In the genomic region with DNA sequence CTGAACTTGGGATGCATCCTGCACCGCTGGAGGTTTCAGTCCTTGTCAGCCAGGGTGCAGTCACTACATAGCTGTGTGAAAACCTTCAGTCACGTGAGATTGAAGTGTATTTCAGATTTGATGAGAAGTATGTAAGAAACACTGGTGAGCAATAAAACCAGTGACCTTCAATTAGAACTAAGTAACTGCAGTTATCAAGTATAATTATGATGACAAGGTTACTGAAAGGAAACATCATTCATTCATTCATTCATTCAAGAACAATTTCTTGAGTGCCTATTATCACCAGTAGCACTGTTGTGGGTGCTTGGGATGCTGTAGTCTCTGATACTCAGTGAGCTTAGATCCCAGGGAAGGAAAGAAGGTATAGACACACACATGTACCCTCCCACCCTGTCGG, we compare ENCODE assay signal across 20 cellular contexts. TPM values are rescaled to one million over a fixed set of nuclear protein-coding genes. Genes with fewer than 3 reads are reported as not detected.
DNase-seq lines count a peak whose midpoint lies in the region; ATAC-seq, FAIRE-seq and TF ChIP-seq lines count a peak whose summit lies in the region.
"Had no signal": no experiment of that assay in that cellular context is flagged by ENCODE, and none has a peak within 500 bp of the region (broad histone marks: within the 10 kb centered on the region; RNA-seq: fewer than 3 reads in every experiment).

No MANE protein-coding gene starts in this region.

- peaks cover 94% of the 10 kb centered on the region for H4K20me1 ChIP-seq in BLaER1
- H4K20me1 ChIP-seq in DOHH2 (ENCODE audit: control insufficient read depth, insufficient read depth, low read depth, low read length): peaks cover 33% of the 10 kb centered on the region; the same call in 1 of the 2 replicates
- H4K20me1 ChIP-seq in endothelial cell of umbilical vein (replicated peaks; ENCODE audit: control insufficient read depth, extremely low read depth, insufficient read depth, low read length): peaks cover 35% of the 10 kb centered on the region

- peaks cover 88% of the 10 kb centered on the region for H3K79me2 ChIP-seq in DOHH2 (ENCODE audit: control insufficient read depth, low read length)
- peaks cover 71% of the 10 kb centered on the region for H3K79me2 ChIP-seq in endothelial cell of umbilical vein (ENCODE audit: control insufficient read depth, insufficient read depth, low read length)

- peaks cover 8% of the 10 kb centered on the region; the same call in 1 of the 2 replicates for H3F3A ChIP-seq in DOHH2 (ENCODE audit: control insufficient read depth, insufficient read depth)

- no peak for TF ChIP-seq EP300 in tibial nerve (IDR thresholded peaks at IDR 0.05)

- BruUV-seq in Panc1 (replicated peaks; lab: Mats Ljungman, UMichigan): no TSS peak
- BruUV-seq in endothelial cell of umbilical vein (replicated peaks; lab: Mats Ljungman, UMichigan): no TSS peak

- TF ChIP-seq POLR2A in endothelial cell of umbilical vein (IDR thresholded peaks at IDR 0.05; ENCODE audit: low read depth, low read length) (no peak), tibial nerve (IDR thresholded peaks at IDR 0.05) (no peak)

- DNase-seq in Panc1 (ENCODE audit: low read depth, low spot score) (no peak), endothelial cell of umbilical vein (ENCODE audit: low read depth, low spot score) (no peak), inferior parietal cortex (ENCODE audit: extremely low spot score) (no peak), tibial nerve (ENCODE audit: low spot score in 2 of 2) (no peak)
- DNase-seq: AML-193; CD8-positive, alpha-beta memory T cell; DMS79 treated with DMSO at 0.1 percent for 48 hours; GF-D8; H7; NCI-H1417 treated with DMSO at 0.1 percent for 48 hours; NCI-H1930; NCI-H2171; NCI-H446; NCI-H69; NK-92 treated with Interleukin-12 subunit alpha and Interleukin-12 subunit beta, amount 100 ng/mL, for 24 hours had no signal

- H3K4me1 ChIP-seq in BLaER1 (peaks cover 66% of the 10 kb centered on the region), DOHH2 (ENCODE audit: control insufficient read depth, low read length) (peaks cover 28% of the 10 kb centered on the region), Panc1 (ENCODE audit: control insufficient read depth, insufficient read depth, low read length) (peaks cover 41% of the 10 kb centered on the region), endothelial cell of umbilical vein (ENCODE audit: control insufficient read depth, extremely low read depth, insufficient read depth, low read length) (peaks cover 21% of the 10 kb centered on the region), tibial nerve (peaks cover 0 to 63% (median 18%) of the 10 kb centered on the region in 4 donors)

- POLR2A ChIA-PET in Panc1 (lab: Charles Lee) (no interaction called here), endothelial cell of umbilical vein (lab: Charles Lee) (no interaction called here)

- H3K9me1 ChIP-seq in endothelial cell of umbilical vein (replicated peaks; ENCODE audit: control insufficient read depth, extremely low read depth, insufficient read depth, low read length): no peaks in the 10 kb centered on the region

- CTCF ChIA-PET in Panc1 (lab: Charles Lee) (no interaction called here), endothelial cell of umbilical vein (lab: Charles Lee) (interaction anchor here (1.1 to 1.8 kb wide), 6 partner anchors 10 to 268 kb away, joined by 3 to 6 read pairs (median 4); no protein-coding TSS in a partner anchor)

- TF ChIP-seq CTCF in DOHH2 (IDR thresholded peaks at IDR 0.05; ENCODE audit: low read depth, low read length, poor library complexity, severe bottlenecking) (no peak), Panc1 (IDR thresholded peaks at IDR 0.05) (no peak), endothelial cell of umbilical vein (IDR thresholded peaks at IDR 0.05; ENCODE audit: extremely low read depth in 1 of 2, insufficient read depth in 1 of 2, low read depth in 1 of 2, low read length in 2 of 2) (no peak), tibial nerve (IDR thresholded peaks at IDR 0.05) (no peak)

- H3K9me3 ChIP-seq in BLaER1 (no peaks in the 10 kb centered on the region), DOHH2 (ENCODE audit: control insufficient read depth, insufficient read depth, low read length) (no peaks in the 10 kb centered on the region), Panc1 (ENCODE audit: control insufficient read depth, insufficient read depth, low read depth, low read length) (no peaks in the 10 kb centered on the region), endothelial cell of umbilical vein (replicated peaks; ENCODE audit: control insufficient read depth, insufficient read depth, low read length) (no peaks in the 10 kb centered on the region), tibial nerve (no peaks in the 10 kb centered on the region)

- H3K27me3 ChIP-seq in BLaER1 (no peaks in the 10 kb centered on the region), DOHH2 (ENCODE audit: control insufficient read depth, low read length) (no peaks in the 10 kb centered on the region), Panc1 (ENCODE audit: control insufficient read depth, insufficient read depth, low read length) (no peaks in the 10 kb centered on the region), endothelial cell of umbilical vein (ENCODE audit: control insufficient read depth in 2 of 2, insufficient read depth in 2 of 2, low read length in 2 of 2) (no peaks in the 10 kb centered on the region), tibial nerve (no peaks in the 10 kb centered on the region)

- H3K9ac ChIP-seq in BLaER1 (peak overlapping the region; percentile 36; the same call in 1 of the 2 replicates), endothelial cell of umbilical vein (replicated peaks; ENCODE audit: extremely low read depth, insufficient read depth, low read length) (no peak overlapping the region)

- H3K36me3 ChIP-seq in BLaER1: peaks cover 86% of the 10 kb centered on the region
- H3K36me3 ChIP-seq in DOHH2 (ENCODE audit: control insufficient read depth, low read length): peaks cover 96% of the 10 kb centered on the region
- H3K36me3 ChIP-seq in Panc1 (ENCODE audit: control insufficient read depth, insufficient read depth, low read length): peaks cover 57% of the 10 kb centered on the region
- H3K36me3 ChIP-seq in endothelial cell of umbilical vein (ENCODE audit: control insufficient read depth in 2 of 2, extremely low read depth in 1 of 2, insufficient read depth in 2 of 2, low read length in 2 of 2): peaks cover 9 to 22% of the 10 kb centered on the region in 2 experiments
- peaks cover 0 to 57% (median 0%) of the 10 kb centered on the region in 3 donors for H3K36me3 ChIP-seq in tibial nerve

- peak overlapping the region; percentile 32 for H3K4me3 ChIP-seq in BLaER1
- H3K4me3 ChIP-seq in DOHH2 (ENCODE audit: low read length): peak overlapping the region; percentile 44
- H3K4me3 ChIP-seq in Panc1 (ENCODE audit: low read depth in 2 of 2, low read length in 2 of 2): no peak overlapping the region
- no peak overlapping the region for H3K4me3 ChIP-seq in endothelial cell of umbilical vein (replicated peaks in 1 of 3; ENCODE audit: insufficient read depth in 1 of 3, low read depth in 1 of 3, low read length in 3 of 3)
- no peak overlapping the region for H3K4me3 ChIP-seq in tibial nerve

- 88 to 94% methylated on average over 3 of the region's 3 CpGs for whole genome bisulfite sequencing in tibial nerve, 2 donors

- peak overlapping the region; percentile 55 for H3K27ac ChIP-seq in BLaER1
- H3K27ac ChIP-seq in DOHH2 (ENCODE audit: low read depth, low read length): 0 out of 2 replicates have a peak overlapping the region, but pooled peaks have one; percentile 53
- H3K27ac ChIP-seq in Panc1 (ENCODE audit: low read length): peak overlapping the region; percentile 30; the same call in 1 of the 2 replicates
- no peak overlapping the region for H3K27ac ChIP-seq in endothelial cell of umbilical vein (ENCODE audit: insufficient read depth, low read depth, low read length)
- H3K27ac ChIP-seq in tibial nerve: no peak overlapping the region
- H3K27ac ChIP-seq: RWPE1 had no signal

- ATAC-seq in Panc1 (no peak), HG03571 (IDR thresholded peaks at IDR 0.05; ENCODE audit: unreplicated experiment) (no peak), HG03457 (IDR thresholded peaks at IDR 0.05; ENCODE audit: unreplicated experiment) (no peak)

- dilution Hi-C loops in endothelial cell of umbilical vein (cut with MboI; ENCODE audit: extremely low pct_ligation_motif_present, low sequenced_read_pairs): no loop called here

- no peaks in the 10 kb centered on the region for H3K9me2 ChIP-seq in DOHH2 (replicated peaks; ENCODE audit: control insufficient read depth, low read length)

- H3K4me2 ChIP-seq in BLaER1 (peak overlapping the region; percentile 87), DOHH2 (ENCODE audit: low read length) (peak overlapping the region; percentile 54), endothelial cell of umbilical vein (ENCODE audit: insufficient read depth, low read length) (peak overlapping the region; percentile 62)

- H2AFZ ChIP-seq in endothelial cell of umbilical vein (ENCODE audit: low read depth, low read length): no peak overlapping the region

- no peak for FAIRE-seq in endothelial cell of umbilical vein (lab: Jason Lieb, UNC)

- intact Hi-C loops in Panc1 (cut with micrococcal nuclease; ENCODE audit: unreplicated experiment): no loop called here
- intact Hi-C loops in endothelial cell of umbilical vein (cut with micrococcal nuclease): no loop called here

- in situ Hi-C loops in Panc1 (cut with HindIII; ENCODE audit: low pct_unique_long_range_greater_than_20kb, low sequenced_read_pairs): no loop called here

RNA-seq across cellular contexts. Expression of a gene that starts 33.6 kb away (rescaled TPM):
- 259 TPM for total RNA-seq in Panc1 (2021; ENCODE audit: unreplicated experiment)
- 147 TPM for polyA plus RNA-seq in Panc1 (2012; ENCODE audit: insufficient read length)
- 108 and 109 TPM in 2 replicates for total RNA-seq in endothelial cell of umbilical vein
- polyA plus RNA-seq in endothelial cell of umbilical vein: 55.1 and 59.4 TPM in 2 replicates
- 60.8 and 63.4 TPM in 2 replicates for polyA plus RNA-seq in endothelial cell of umbilical vein (2011; cell fraction: cytosol; rRNA removed)
- polyA plus RNA-seq in endothelial cell of umbilical vein (2011; cell fraction: nucleus; rRNA removed): 30.2 and 44.3 TPM in 2 replicates
- 81.9 and 118 TPM in 2 replicates for polyA plus RNA-seq in endothelial cell of umbilical vein (2012)
- polyA minus RNA-seq in endothelial cell of umbilical vein: 18.4 and 21.0 TPM in 2 replicates
- 36.5 TPM for polyA minus RNA-seq in endothelial cell of umbilical vein (2011; cell fraction: cytosol; rRNA and poly(A)+ RNA removed)
- 20.8 and 28.3 TPM in 2 replicates for polyA minus RNA-seq in endothelial cell of umbilical vein (2011; cell fraction: nucleus; rRNA and poly(A)+ RNA removed)
- total RNA-seq in tibial nerve: 100 to 1,000 TPM in 3 of 4 donors, 10 to 100 TPM in 1; 95.4 to 128 (median 103) TPM

RNA-seq across cellular contexts. Expression of a gene that starts 46.1 kb away (rescaled TPM):
- total RNA-seq in Panc1 (2021; ENCODE audit: unreplicated experiment) (0.74 TPM), endothelial cell of umbilical vein (not detected in 2 replicates), tibial nerve (1 to 10 TPM in 1 of 4 donors, under 1 TPM in 2, not detected in 1; 0.59 to 1.5 (median 0.87) TPM)
- 0.67 TPM for polyA plus RNA-seq in Panc1 (2012; ENCODE audit: insufficient read length)
- not detected in 2 replicates for polyA plus RNA-seq in endothelial cell of umbilical vein
- polyA plus RNA-seq in endothelial cell of umbilical vein (2011; cell fraction: cytosol; rRNA removed): not detected in 2 replicates
- not detected in 2 replicates for polyA plus RNA-seq in endothelial cell of umbilical vein (2011; cell fraction: nucleus; rRNA removed)
- polyA plus RNA-seq in endothelial cell of umbilical vein (2012): not detected in 2 replicates
- polyA minus RNA-seq in endothelial cell of umbilical vein: not detected in 2 replicates
- polyA minus RNA-seq in endothelial cell of umbilical vein (2011; cell fraction: cytosol; rRNA and poly(A)+ RNA removed): not detected
- not detected in 2 replicates for polyA minus RNA-seq in endothelial cell of umbilical vein (2011; cell fraction: nucleus; rRNA and poly(A)+ RNA removed)
- total RNA-seq: CD8-positive, alpha-beta memory T cell had no signal

Comparison
In these comparisons a context has a peak if more than half of its experiments do, and no peak if none do; other contexts are left out.
1. H3K27ac ChIP-seq: peak in BLaER1 (single experiment), DOHH2 (single experiment) and Panc1 (single experiment); none in endothelial cell of umbilical vein (single experiment) and tibial nerve (0 of 4).
2. H3K4me3 ChIP-seq: peak in BLaER1 (single experiment) and DOHH2 (single experiment); none in Panc1 (0 of 2), endothelial cell of umbilical vein (0 of 3) and tibial nerve (0 of 4).
3. Peak in every context shown above with its lines, with median percentiles within 50 percentile points of each other: H3K4me2 ChIP-seq.